Comparison of ENCODE assay signal across 1 cellular context in genomic region chr2:46547223-46548102, GRCh38.
TF ChIP-seq lines count a peak whose summit lies in the region.

No MANE protein-coding gene starts in this region.

TF ChIP-seq in HepG2, 621 proteins besides CTCF, POLR2A, EP300 and RAD21 (continued from another document and continues in another):
- TF ChIP-seq ZNF609 (CRISPR knock-in tag; IDR thresholded peaks at IDR 0.05; ENCODE audit: borderline replicate concordance) (peak; percentile 75; the same call in 1 of the 2 replicates), MIER3 (CRISPR knock-in tag; IDR thresholded peaks at IDR 0.05; ENCODE audit: borderline replicate concordance) (peak; percentile 76; the same call in 1 of the 2 replicates), ERF (CRISPR knock-in tag; IDR thresholded peaks at IDR 0.05) (0 out of 2 replicates have a peak, but pooled peaks have one; percentile 37), MZF1 (CRISPR knock-in tag; IDR thresholded peaks at IDR 0.05; ENCODE audit: borderline replicate concordance) (no peak), ZNF614 (CRISPR knock-in tag; IDR thresholded peaks at IDR 0.05; ENCODE audit: borderline replicate concordance) (peak; percentile 88; the same call in 1 of the 2 replicates), ZNF543 (CRISPR knock-in tag; IDR thresholded peaks at IDR 0.05) (no peak), HMGXB4 (CRISPR knock-in tag; IDR thresholded peaks at IDR 0.05; ENCODE audit: borderline replicate concordance in 1 of 2, low read depth in 1 of 2) (peak in 1 of 2 experiments; percentile 64; a peak in 1 of 4 replicates), KMT2A (CRISPR knock-in tag; IDR thresholded peaks at IDR 0.05) (no peak), BCL3 (CRISPR knock-in tag; IDR thresholded peaks at IDR 0.05) (no peak), SRY (CRISPR knock-in tag; IDR thresholded peaks at IDR 0.05) (no peak), ZNF280B (CRISPR knock-in tag; IDR thresholded peaks at IDR 0.05; ENCODE audit: borderline replicate concordance) (no peak), SALL2 (CRISPR knock-in tag; IDR thresholded peaks at IDR 0.05) (no peak), ZNF747 (CRISPR knock-in tag; IDR thresholded peaks at IDR 0.05; ENCODE audit: borderline replicate concordance) (no peak), SRSF9 (IDR thresholded peaks at IDR 0.05; ENCODE audit: borderline replicate concordance, insufficient read depth, low read depth, low read length, poor library complexity, severe bottlenecking) (no peak), FIP1L1 (IDR thresholded peaks at IDR 0.05; ENCODE audit: borderline replicate concordance, insufficient read depth, low read depth, low read length) (0 out of 2 replicates have a peak, but pooled peaks have one; percentile 22), ZNF674 (CRISPR knock-in tag; IDR thresholded peaks at IDR 0.05; ENCODE audit: low read depth) (no peak), ESRRA (CRISPR knock-in tag; IDR thresholded peaks at IDR 0.05; ENCODE audit: low read depth) (peak; percentile 81; the same call in 1 of the 2 replicates), ZNF781 (CRISPR knock-in tag; IDR thresholded peaks at IDR 0.05; ENCODE audit: borderline replicate concordance, not compliant biosample characterization) (peak; percentile 31), HOXA3 (CRISPR knock-in tag; IDR thresholded peaks at IDR 0.05) (peak; percentile 40; the same call in 1 of the 2 replicates), TFE3 (CRISPR knock-in tag; IDR thresholded peaks at IDR 0.05) (peak; percentile 74; the same call in 1 of the 2 replicates), ATF2 (CRISPR knock-in tag; IDR thresholded peaks at IDR 0.05) (peak; percentile 65; the same call in 1 of the 2 replicates), MEIS2 (CRISPR knock-in tag; IDR thresholded peaks at IDR 0.05) (peak; percentile 95), GATAD2A (CRISPR knock-in tag; IDR thresholded peaks at IDR 0.05) (peak; percentile 72), ATF4 (CRISPR knock-in tag; IDR thresholded peaks at IDR 0.05) (no peak), ZNF281 (CRISPR knock-in tag; IDR thresholded peaks at IDR 0.05; ENCODE audit: borderline replicate concordance) (peak; percentile 67; the same call in 1 of the 2 replicates), ZSCAN30 (CRISPR knock-in tag; IDR thresholded peaks at IDR 0.05) (no peak), MAZ (IDR thresholded peaks at IDR 0.05; ENCODE audit: borderline replicate concordance, low read depth, low read length) (no peak), MAZ (CRISPR knock-in tag; IDR thresholded peaks at IDR 0.05; ENCODE audit: low read depth) (no peak), CREB3 (CRISPR knock-in tag; IDR thresholded peaks at IDR 0.05) (no peak), MYPOP (CRISPR knock-in tag; IDR thresholded peaks at IDR 0.05) (0 out of 2 replicates have a peak, but pooled peaks have one; percentile 57), PHF5A (CRISPR knock-in tag; IDR thresholded peaks at IDR 0.05; ENCODE audit: low read depth, unreplicated experiment) (peak; percentile 47), NR2C2 (CRISPR knock-in tag; IDR thresholded peaks at IDR 0.05; ENCODE audit: borderline replicate concordance) (peak; percentile 80), SMAD1 (CRISPR knock-in tag; IDR thresholded peaks at IDR 0.05; ENCODE audit: borderline replicate concordance, low read depth) (0 out of 2 replicates have a peak, but pooled peaks have one; percentile 56), THAP7 (CRISPR knock-in tag; IDR thresholded peaks at IDR 0.05) (no peak), SUZ12 (IDR thresholded peaks at IDR 0.05; ENCODE audit: low read depth, low read length) (no peak), NFYB (CRISPR knock-in tag; IDR thresholded peaks at IDR 0.05) (0 out of 2 replicates have a peak, but pooled peaks have one; percentile 24), NCOA2 (CRISPR knock-in tag; IDR thresholded peaks at IDR 0.05) (peak; percentile 72), ZNF124 (CRISPR knock-in tag; IDR thresholded peaks at IDR 0.05) (0 out of 2 replicates have a peak, but pooled peaks have one; percentile 58), ZNF644 (CRISPR knock-in tag; IDR thresholded peaks at IDR 0.05; ENCODE audit: low read depth) (peak; percentile 68), DR1 (CRISPR knock-in tag; IDR thresholded peaks at IDR 0.05) (no peak)
